In the genomic region with DNA sequence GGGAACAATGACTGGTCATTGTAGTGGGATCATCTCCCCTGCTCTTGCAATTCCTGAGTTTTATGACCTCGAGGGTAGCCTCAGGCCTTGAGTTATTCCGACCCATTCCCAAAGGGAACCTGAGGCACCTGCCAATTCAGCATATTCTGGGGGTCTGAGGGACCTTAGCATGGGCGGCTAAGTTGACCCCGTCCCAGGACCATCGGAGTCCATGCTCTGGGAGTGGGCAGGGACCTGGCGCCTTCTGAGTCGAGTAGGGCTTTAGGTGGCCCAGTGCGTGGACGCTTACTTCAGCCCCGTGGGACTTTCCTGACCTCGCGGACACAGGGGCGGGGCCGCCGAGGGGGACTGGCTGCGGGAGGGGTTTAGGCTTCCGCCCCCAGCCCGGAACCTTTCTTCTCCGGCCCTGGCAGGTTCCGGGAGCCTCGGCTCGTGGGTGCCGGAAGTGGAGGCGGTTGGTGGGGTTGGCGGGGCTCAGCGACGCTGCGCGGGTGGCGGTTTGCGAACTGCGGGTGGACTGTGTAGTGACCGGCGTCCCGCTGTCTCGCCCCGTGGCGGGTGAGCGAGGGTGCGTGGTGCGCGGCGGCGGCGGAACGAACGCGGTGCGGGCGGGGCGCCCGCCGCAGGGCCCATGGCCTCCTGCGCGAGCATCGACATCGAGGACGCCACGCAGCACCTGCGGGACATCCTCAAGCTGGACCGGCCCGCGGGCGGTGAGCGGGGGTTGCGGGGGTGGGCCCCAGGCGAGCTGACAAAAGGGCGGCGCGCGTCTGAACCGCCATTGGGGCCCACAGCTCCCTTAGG, we compare ENCODE assay signal across 1 cellular context.
TF ChIP-seq lines count a peak whose summit lies in the region.

Gene EDC4, plus strand, starts transcription at position 422 of the 804 bp plus-strand sequence. Its CDS starts 210 bp downstream, at position 632.

TF ChIP-seq in K562, 482 proteins besides CTCF, POLR2A, EP300 and RAD21 (continued from another document and continues in another):
- TF ChIP-seq, protein P1, sequence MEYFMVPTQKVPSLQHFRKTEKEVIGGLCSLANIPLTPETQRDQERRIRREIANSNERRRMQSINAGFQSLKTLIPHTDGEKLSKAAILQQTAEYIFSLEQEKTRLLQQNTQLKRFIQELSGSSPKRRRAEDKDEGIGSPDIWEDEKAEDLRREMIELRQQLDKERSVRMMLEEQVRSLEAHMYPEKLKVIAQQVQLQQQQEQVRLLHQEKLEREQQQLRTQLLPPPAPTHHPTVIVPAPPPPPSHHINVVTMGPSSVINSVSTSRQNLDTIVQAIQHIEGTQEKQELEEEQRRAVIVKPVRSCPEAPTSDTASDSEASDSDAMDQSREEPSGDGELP (CRISPR knock-in tag; IDR thresholded peaks at IDR 0.05; ENCODE audit: borderline replicate concordance): peak; percentile 80; the same call in 1 of the 2 replicates
- TF ChIP-seq SAP30 (IDR thresholded peaks at IDR 0.05; ENCODE audit: borderline replicate concordance, insufficient read depth, low read depth, low read length, poor library complexity, severe bottlenecking): peak; percentile 39
- TF ChIP-seq HDAC2 (IDR thresholded peaks at IDR 0.05): peak; percentile 69; the same call in 1 of the 2 replicates
- no peak for TF ChIP-seq ZNF778 (CRISPR knock-in tag; IDR thresholded peaks at IDR 0.05)
- no peak for TF ChIP-seq ASH1L (IDR thresholded peaks at IDR 0.05; ENCODE audit: borderline replicate concordance, low read depth, partially characterized antibody)
- no peak for TF ChIP-seq ZFPM2 (CRISPR knock-in tag; IDR thresholded peaks at IDR 0.05)
- TF ChIP-seq HCFC1 (IDR thresholded peaks at IDR 0.05; ENCODE audit: low read depth, low read length): peak; percentile 86
- TF ChIP-seq NR1H2 (CRISPR knock-in tag; IDR thresholded peaks at IDR 0.05): peak; percentile 83; the same call in 1 of the 2 replicates
- no peak for TF ChIP-seq BDP1 (IDR thresholded peaks at IDR 0.05; ENCODE audit: insufficient read depth, insufficient read length)
- TF ChIP-seq RERE (CRISPR knock-in tag; IDR thresholded peaks at IDR 0.05; ENCODE audit: borderline replicate concordance): no peak; the same call in 1 of the 2 replicates
- TF ChIP-seq, protein P2, sequence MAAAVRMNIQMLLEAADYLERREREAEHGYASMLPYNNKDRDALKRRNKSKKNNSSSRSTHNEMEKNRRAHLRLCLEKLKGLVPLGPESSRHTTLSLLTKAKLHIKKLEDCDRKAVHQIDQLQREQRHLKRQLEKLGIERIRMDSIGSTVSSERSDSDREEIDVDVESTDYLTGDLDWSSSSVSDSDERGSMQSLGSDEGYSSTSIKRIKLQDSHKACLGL (CRISPR knock-in tag; IDR thresholded peaks at IDR 0.05; ENCODE audit: borderline replicate concordance, poor library complexity, severe bottlenecking): no peak
- TF ChIP-seq, protein P3, sequence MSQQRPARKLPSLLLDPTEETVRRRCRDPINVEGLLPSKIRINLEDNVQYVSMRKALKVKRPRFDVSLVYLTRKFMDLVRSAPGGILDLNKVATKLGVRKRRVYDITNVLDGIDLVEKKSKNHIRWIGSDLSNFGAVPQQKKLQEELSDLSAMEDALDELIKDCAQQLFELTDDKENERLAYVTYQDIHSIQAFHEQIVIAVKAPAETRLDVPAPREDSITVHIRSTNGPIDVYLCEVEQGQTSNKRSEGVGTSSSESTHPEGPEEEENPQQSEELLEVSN (IDR thresholded peaks at IDR 0.05; ENCODE audit: borderline replicate concordance in 1 of 2, extremely low read depth in 1 of 2, insufficient read depth in 1 of 2, insufficient read length in 1 of 2, low read depth in 1 of 2, low read length in 1 of 2, poor library complexity in 1 of 2, severe bottlenecking in 1 of 2): peak; percentile 36 to 59
- TF ChIP-seq THRB (CRISPR knock-in tag; conservative IDR thresholded peaks at IDR 0.05): peak; percentile 77; the same call in 1 of the 2 replicates
- no peak for TF ChIP-seq ZNF3 (CRISPR knock-in tag; IDR thresholded peaks at IDR 0.05)
- TF ChIP-seq, protein P4, sequence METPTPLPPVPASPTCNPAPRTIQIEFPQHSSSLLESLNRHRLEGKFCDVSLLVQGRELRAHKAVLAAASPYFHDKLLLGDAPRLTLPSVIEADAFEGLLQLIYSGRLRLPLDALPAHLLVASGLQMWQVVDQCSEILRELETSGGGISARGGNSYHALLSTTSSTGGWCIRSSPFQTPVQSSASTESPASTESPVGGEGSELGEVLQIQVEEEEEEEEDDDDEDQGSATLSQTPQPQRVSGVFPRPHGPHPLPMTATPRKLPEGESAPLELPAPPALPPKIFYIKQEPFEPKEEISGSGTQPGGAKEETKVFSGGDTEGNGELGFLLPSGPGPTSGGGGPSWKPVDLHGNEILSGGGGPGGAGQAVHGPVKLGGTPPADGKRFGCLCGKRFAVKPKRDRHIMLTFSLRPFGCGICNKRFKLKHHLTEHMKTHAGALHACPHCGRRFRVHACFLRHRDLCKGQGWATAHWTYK (CRISPR knock-in tag; IDR thresholded peaks at IDR 0.05): peak; percentile 78; the same call in 1 of the 2 replicates
- TF ChIP-seq GABPB1 (CRISPR knock-in tag; IDR thresholded peaks at IDR 0.05): peak; percentile 100
- TF ChIP-seq ZNF780A (CRISPR knock-in tag; IDR thresholded peaks at IDR 0.05): no peak
- no peak for TF ChIP-seq HOXB6 (CRISPR knock-in tag; IDR thresholded peaks at IDR 0.05; ENCODE audit: borderline replicate concordance)
- TF ChIP-seq ZBTB17 (CRISPR knock-in tag; IDR thresholded peaks at IDR 0.05): peak; percentile 56
- peak in 1 of 2 experiments; percentile 49; a peak in 1 of 4 replicates for TF ChIP-seq RCOR1 (IDR thresholded peaks at IDR 0.05; ENCODE audit: borderline replicate concordance in 1 of 2, low read depth in 2 of 2, low read length in 2 of 2)
- peak; percentile 50 for TF ChIP-seq PRPF4 (IDR thresholded peaks at IDR 0.05; ENCODE audit: insufficient read depth, low read depth, low read length, poor library complexity, severe bottlenecking)
- TF ChIP-seq SREBF2 (CRISPR knock-in tag; IDR thresholded peaks at IDR 0.05): no peak
- no peak for TF ChIP-seq ZFP36 (IDR thresholded peaks at IDR 0.05; ENCODE audit: low read depth, low read length, partially characterized antibody)
- TF ChIP-seq COPS2 (conservative IDR thresholded peaks at IDR 0.05): no peak
- no peak for TF ChIP-seq RBM25 (IDR thresholded peaks at IDR 0.05; ENCODE audit: low read depth, low read length, severe bottlenecking)
- no peak for TF ChIP-seq ZZZ3 (IDR thresholded peaks at IDR 0.05)
- no peak for TF ChIP-seq EHMT2 (IDR thresholded peaks at IDR 0.05)
- no peak for TF ChIP-seq ARID1B (IDR thresholded peaks at IDR 0.05)
- TF ChIP-seq NFIX (CRISPR knock-in tag; IDR thresholded peaks at IDR 0.05; ENCODE audit: low read depth): no peak
- no peak for TF ChIP-seq ZNF407 (IDR thresholded peaks at IDR 0.05; ENCODE audit: low read depth)
- TF ChIP-seq PHTF2 (CRISPR knock-in tag; IDR thresholded peaks at IDR 0.05): no peak
- peak; percentile 99 for TF ChIP-seq GABPA (tag; conservative IDR thresholded peaks at IDR 0.05; ENCODE audit: low read depth)
- TF ChIP-seq ZNF184 (CRISPR knock-in tag; IDR thresholded peaks at IDR 0.05): no peak
- TF ChIP-seq ZNF124 (CRISPR knock-in tag; IDR thresholded peaks at IDR 0.05): no peak
- peak; percentile 83 for TF ChIP-seq ATF7 (IDR thresholded peaks at IDR 0.05)
- no peak for TF ChIP-seq TAF7 (tag; IDR thresholded peaks at IDR 0.05)
